ENCODE assay signal across 10 cellular contexts in genomic region chr14:52000019-52000582, GRCh38.
"Had no signal": no experiment of that assay in that cellular context is flagged by ENCODE, and none has a peak within 500 bp of the region (broad histone marks: within the 10 kb centered on the region; RNA-seq: fewer than 3 reads in every experiment).

No MANE protein-coding gene starts in this region.

- H3K27me3 ChIP-seq: breast epithelium, gastroesophageal sphincter, pancreas had no signal

- H3K4me1 ChIP-seq: breast epithelium had no signal

- H3K27ac ChIP-seq: breast epithelium, pancreas, SK-N-MC, skin epidermis had no signal

- ATAC-seq: gastroesophageal sphincter; pancreas; stimulated activated memory B cell treated with anti-CD40 and anti-IgM and Interleukin-4, amounts not matched to agents 10 μg/mL and 1 μg/mL and 100 μg/mL, for 72 hours had no signal

- H3K4me3 ChIP-seq: breast epithelium, gastroesophageal sphincter, pancreas, SK-N-MC, skin epidermis had no signal

- DNase-seq: activated CD4-positive, alpha-beta T cell treated with anti-CD3 and anti-CD28 coated beads, Interleukin-2, amount 50 U/mL, for 1 hour; activated naive CD4-positive, alpha-beta T cell treated with anti-CD3 and anti-CD28 coated beads, Interleukin-2, amount 50 U/mL, for 16 hours; activated T-cell treated with anti-CD3 and anti-CD28 coated beads for 4 hours; pancreas; trophoblast cell had no signal

- H3K9me3 ChIP-seq: breast epithelium, gastroesophageal sphincter, pancreas had no signal
